ENCODE assay signal across 1 cellular context in the genomic region with DNA sequence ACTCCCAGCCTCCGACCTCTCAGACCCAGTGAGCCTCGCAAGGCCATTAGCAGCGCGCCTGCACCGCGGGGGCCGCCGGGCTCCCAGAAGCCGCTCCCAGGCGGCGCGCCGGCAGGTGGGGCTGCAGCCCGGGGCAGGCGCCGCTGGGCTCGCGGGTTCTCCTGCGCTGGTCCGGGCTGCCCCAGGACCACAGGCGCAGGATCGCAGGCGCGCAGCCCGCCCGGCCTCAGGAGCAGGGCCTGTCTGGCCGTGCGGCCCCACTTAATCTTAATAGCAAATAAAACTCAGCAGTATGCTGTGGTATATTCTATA.
TF ChIP-seq lines count a peak whose summit lies in the region.

No MANE protein-coding gene starts in this region.

TF ChIP-seq in H1, 55 proteins besides CTCF, POLR2A, EP300 and RAD21:
- TF ChIP-seq TBP (IDR thresholded peaks at IDR 0.05; ENCODE audit: low read depth, low read length) (peak; percentile 23; the same call in 1 of the 2 replicates), TAF1 (IDR thresholded peaks at IDR 0.05; ENCODE audit: low read depth, low read length) (peak; percentile 15; the same call in 1 of the 2 replicates), RBBP5 (IDR thresholded peaks at IDR 0.05; ENCODE audit: borderline replicate concordance, low read depth, low read length) (peak; percentile 71; the same call in 1 of the 2 replicates)
